8 cellular contexts compared by ENCODE assay signal in the genomic region with DNA sequence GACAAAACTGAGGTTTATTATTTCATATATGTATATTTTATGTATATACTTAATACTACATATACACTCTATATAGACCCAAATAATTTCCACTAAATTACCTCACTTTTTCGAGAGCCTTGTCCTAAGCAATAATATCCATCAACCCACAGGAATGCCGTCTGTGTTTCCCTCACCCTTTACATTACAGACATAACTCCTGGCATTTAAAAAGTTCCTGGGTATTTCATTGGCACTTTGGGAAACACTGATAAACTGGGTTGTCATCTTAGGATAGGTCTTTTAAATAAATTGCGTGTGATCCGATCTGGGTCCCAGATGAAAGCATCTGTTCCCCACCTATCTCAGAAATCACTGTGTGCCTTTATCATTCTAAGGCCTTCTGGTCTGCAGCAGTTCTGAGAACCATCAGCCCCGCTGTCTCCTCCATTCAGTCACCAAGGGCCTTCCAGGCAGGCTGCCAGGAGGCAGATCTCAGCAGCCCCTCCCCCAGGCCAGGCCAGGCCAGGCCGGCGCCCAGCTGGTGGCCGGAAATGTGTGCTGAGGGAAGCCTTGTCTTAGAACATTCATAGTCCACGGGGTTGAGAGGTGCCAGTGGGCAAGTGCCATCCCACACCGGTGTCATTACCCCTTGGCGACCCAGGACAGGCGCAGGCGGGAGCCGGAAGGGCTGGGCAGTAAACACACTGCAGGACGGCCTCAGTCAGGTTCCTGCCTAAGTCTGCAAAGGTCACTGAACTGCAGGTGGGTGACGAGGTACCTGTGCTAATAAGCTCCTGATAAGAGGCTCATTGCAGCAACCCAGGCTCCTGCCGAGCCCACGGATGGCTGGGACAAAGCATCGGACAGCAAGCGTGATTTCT. TPM values are rescaled to one million over a fixed set of nuclear protein-coding genes. Genes with fewer than 3 reads are reported as not detected.
DNase-seq lines count a peak whose midpoint lies in the region; ATAC-seq and TF ChIP-seq lines count a peak whose summit lies in the region.

No MANE protein-coding gene starts in this region.

- peaks cover 50% of the 10 kb centered on the region for H3K27me3 Mint-ChIP-seq in CD8-positive, alpha-beta T cell (ENCODE audit: low read depth)

- DNase-seq in NCI-H1092 treated with DMSO at 0.1 percent for 48 hours (lab: John Stamatoyannopoulos, UW), result peak; percentile 85
- DNase-seq in brain pericyte (ENCODE audit: low read depth, low spot score), result peak; percentile 57
- peak; percentile 72 for DNase-seq in lower lobe of right lung
- no peak for DNase-seq in MV-4-11 (lab: John Stamatoyannopoulos, UW)
- DNase-seq in NOMO-1 treated with dmso at 0.1 percent for 144 hours (lab: John Stamatoyannopoulos, UW; ENCODE audit: unreplicated experiment), result no peak
- DNase-seq in CD8-positive, alpha-beta T cell, result no peak
- no peak for DNase-seq in OCI-M2 (lab: John Stamatoyannopoulos, UW; ENCODE audit: unreplicated experiment)

- H3K4me1 ChIP-seq in BLaER1, result peaks cover 61% of the 10 kb centered on the region
- H3K4me1 ChIP-seq in lower lobe of right lung, result peaks cover 26% of the 10 kb centered on the region
- H3K4me1 ChIP-seq in CD8-positive, alpha-beta T cell (ENCODE audit: insufficient read depth, low read length), result peaks cover 6% of the 10 kb centered on the region

- POLR2A ChIA-PET in CD8-positive, alpha-beta T cell (lab: Charles Lee), result no interaction called here

- no peak overlapping the region for H3K4me3 ChIP-seq in BLaER1
- H3K4me3 ChIP-seq in lower lobe of right lung, result no peak overlapping the region
- H3K4me3 ChIP-seq in CD8-positive, alpha-beta T cell (ENCODE audit: low read depth, low read length), result no peak overlapping the region

- no peaks in the 10 kb centered on the region for H3K9me3 ChIP-seq in BLaER1
- no peaks in the 10 kb centered on the region for H3K9me3 ChIP-seq in lower lobe of right lung
- no peaks in the 10 kb centered on the region for H3K9me3 ChIP-seq in CD8-positive, alpha-beta T cell (ENCODE audit: low read length)

- no peak overlapping the region for H3K9ac ChIP-seq in BLaER1

- ATAC-seq in lower lobe of right lung, result peak; percentile 71 to 74
- ATAC-seq in CD8-positive, alpha-beta T cell, result no peak

- H3K27ac ChIP-seq in BLaER1, result no peak overlapping the region
- H3K27ac ChIP-seq in lower lobe of right lung, result no peak overlapping the region
- H3K27ac ChIP-seq in CD8-positive, alpha-beta T cell (ENCODE audit: low read depth, low read length), result no peak overlapping the region

- peak overlapping the region; percentile 91 for H3K4me2 ChIP-seq in BLaER1

- H3K36me3 ChIP-seq in BLaER1, result no peaks in the 10 kb centered on the region
- no peaks in the 10 kb centered on the region for H3K36me3 ChIP-seq in lower lobe of right lung
- no peaks in the 10 kb centered on the region for H3K36me3 ChIP-seq in CD8-positive, alpha-beta T cell (ENCODE audit: insufficient read depth, low read length)

- no peaks in the 10 kb centered on the region for H3K9me3 Mint-ChIP-seq in CD8-positive, alpha-beta T cell

- TF ChIP-seq CTCF in lower lobe of right lung (IDR thresholded peaks at IDR 0.05), result no peak
- no peak for TF ChIP-seq CTCF in CD8-positive, alpha-beta T cell (IDR thresholded peaks at IDR 0.05)

- no peaks in the 10 kb centered on the region for H3K36me3 Mint-ChIP-seq in CD8-positive, alpha-beta T cell

- intact Hi-C loops in lower lobe of right lung (cut with DNase I), result no loop called here
- intact Hi-C loops in CD8-positive, alpha-beta T cell (cut with DNase I, micrococcal nuclease), result no loop called here

- peaks cover 77% of the 10 kb centered on the region for H3K27me3 ChIP-seq in BLaER1
- peaks cover 79% of the 10 kb centered on the region for H3K27me3 ChIP-seq in lower lobe of right lung (ENCODE audit: low read depth)
- H3K27me3 ChIP-seq in CD8-positive, alpha-beta T cell (ENCODE audit: insufficient read depth, low read length), result peaks cover 15% of the 10 kb centered on the region

- peaks cover 9% of the 10 kb centered on the region for H3K4me1 Mint-ChIP-seq in CD8-positive, alpha-beta T cell (ENCODE audit: low read depth)

- CTCF ChIA-PET in CD8-positive, alpha-beta T cell (lab: Charles Lee), result no interaction called here

- no peak overlapping the region for H3K4me3 Mint-ChIP-seq in CD8-positive, alpha-beta T cell

- H4K20me1 ChIP-seq in BLaER1, result peaks cover 73% of the 10 kb centered on the region

- no peak overlapping the region for H3K27ac Mint-ChIP-seq in CD8-positive, alpha-beta T cell

RNA-seq across cellular contexts. Expression of gene FGF19, which starts 3.3 kb away (rescaled TPM):
- total RNA-seq in lower lobe of right lung, result not detected
- not detected for total RNA-seq in CD8-positive, alpha-beta T cell

RNA-seq across cellular contexts. Expression of gene LTO1, which starts 25.4 kb away (rescaled TPM):
- total RNA-seq in lower lobe of right lung, result 23.7 TPM
- total RNA-seq in CD8-positive, alpha-beta T cell, result 10 to 100 TPM; 28.3 to 29.1 TPM

RNA-seq across cellular contexts. Expression of gene CCND1, which starts 59.6 kb away (rescaled TPM):
- total RNA-seq in lower lobe of right lung, result 202 TPM
- 1 to 10 TPM; 6.6 to 7.1 TPM for total RNA-seq in CD8-positive, alpha-beta T cell

Comparison
In these comparisons a context has a peak if more than half of its experiments do, and no peak if none do; other contexts are left out.
1. DNase-seq: peak in NCI-H1092 treated with DMSO at 0.1 percent for 48 hours (single experiment), brain pericyte (single experiment) and lower lobe of right lung (single experiment); none in MV-4-11 (single experiment), NOMO-1 treated with dmso at 0.1 percent for 144 hours (single experiment), CD8-positive, alpha-beta T cell (0 of 7) and OCI-M2 (single experiment).
2. RNA of gene CCND1, which starts 59.6 kb away (total RNA-seq): 202 TPM in lower lobe of right lung (single experiment); 6.6 to 7.1 TPM in CD8-positive, alpha-beta T cell; every median in the first group is over 10 times any median in the second.